8 cellular contexts compared by ENCODE assay signal in the genomic region with DNA sequence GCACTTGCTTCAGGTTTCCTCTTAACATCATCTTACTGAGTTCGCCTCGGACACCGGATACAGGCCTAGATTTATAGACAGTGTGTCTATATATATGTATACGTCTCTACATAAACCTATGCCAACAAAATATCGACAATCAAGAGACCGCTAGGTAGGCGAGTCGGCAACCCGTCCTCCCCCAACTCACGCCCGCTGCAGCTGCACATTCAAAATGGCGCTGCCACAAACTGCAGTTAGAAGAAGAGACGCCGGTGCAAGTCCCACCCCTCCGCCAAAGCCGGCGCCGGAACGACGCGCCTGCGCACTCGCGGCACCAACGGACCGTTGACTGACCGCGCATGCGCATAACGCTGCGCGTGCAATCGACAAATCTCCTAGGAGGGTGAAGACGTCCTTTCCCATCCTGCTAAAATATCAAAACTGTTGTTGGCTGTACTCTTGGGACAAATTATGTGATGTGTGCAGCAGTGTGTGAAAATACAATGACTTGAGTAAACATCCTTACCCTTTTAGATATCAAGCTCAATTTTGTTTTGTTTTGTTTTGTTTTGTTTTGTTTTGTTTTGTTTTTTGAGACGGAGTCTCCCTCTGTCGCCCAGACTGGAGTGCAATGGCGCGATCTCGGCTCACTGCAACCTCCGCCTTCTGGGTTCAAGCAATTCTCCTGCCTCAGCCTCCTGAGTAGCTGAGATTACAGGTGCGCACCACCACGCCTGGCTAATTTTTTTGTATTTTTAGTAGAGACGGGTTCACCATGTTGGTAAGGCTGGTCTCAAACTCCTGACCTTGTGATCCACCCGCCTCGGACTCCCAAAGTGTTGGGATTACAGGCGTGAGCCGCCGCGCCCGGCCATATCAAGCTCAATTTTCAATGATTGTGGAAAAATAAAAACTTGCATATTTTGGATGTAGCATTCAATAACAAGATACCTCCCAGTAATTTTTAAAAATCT. TPM values are rescaled to one million over a fixed set of nuclear protein-coding genes. Genes with fewer than 3 reads are reported as not detected.
DNase-seq lines count a peak whose midpoint lies in the region; ATAC-seq and TF ChIP-seq lines count a peak whose summit lies in the region.
"Not testable (repeated sequence)": the region's sequence is repeated elsewhere in the genome, so short reads cannot be mapped to it uniquely, and the experiment has no call there.

A gene with protein sequence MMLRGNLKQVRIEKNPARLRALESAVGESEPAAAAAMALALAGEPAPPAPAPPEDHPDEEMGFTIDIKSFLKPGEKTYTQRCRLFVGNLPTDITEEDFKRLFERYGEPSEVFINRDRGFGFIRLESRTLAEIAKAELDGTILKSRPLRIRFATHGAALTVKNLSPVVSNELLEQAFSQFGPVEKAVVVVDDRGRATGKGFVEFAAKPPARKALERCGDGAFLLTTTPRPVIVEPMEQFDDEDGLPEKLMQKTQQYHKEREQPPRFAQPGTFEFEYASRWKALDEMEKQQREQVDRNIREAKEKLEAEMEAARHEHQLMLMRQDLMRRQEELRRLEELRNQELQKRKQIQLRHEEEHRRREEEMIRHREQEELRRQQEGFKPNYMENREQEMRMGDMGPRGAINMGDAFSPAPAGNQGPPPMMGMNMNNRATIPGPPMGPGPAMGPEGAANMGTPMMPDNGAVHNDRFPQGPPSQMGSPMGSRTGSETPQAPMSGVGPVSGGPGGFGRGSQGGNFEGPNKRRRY (minus strand): TSS at position 219 of the 956 bp plus-strand sequence. CDS start 188 bp downstream, at position 31.

- TF ChIP-seq CTCF in CD8-positive, alpha-beta T cell (IDR thresholded peaks at IDR 0.05); lung (IDR thresholded peaks at IDR 0.05; ENCODE audit: control extremely low read depth, extremely low read depth): not testable (repeated sequence)

- H3K36me3 ChIP-seq in CD8-positive, alpha-beta T cell (ENCODE audit: insufficient read depth, low read length); lung (ENCODE audit: control insufficient read depth in 2 of 2, insufficient read depth in 2 of 2, low read length in 2 of 2): not testable (repeated sequence)

- peak within 1 kb of the TSS; percentile 94 for H3K4me3 ChIP-seq in CD8-positive, alpha-beta T cell (ENCODE audit: low read depth, low read length)
- H3K4me3 ChIP-seq in lung: peak within 1 kb of the TSS; percentile 99

- POLR2A ChIA-PET in CD8-positive, alpha-beta T cell (lab: Charles Lee): interaction anchor here (0.6 to 3.6 kb wide), 9 partner anchors 9 to 174 kb away, joined by 3 to 30 read pairs (median 4); a partner anchor contains a TSS
- POLR2A ChIA-PET in activated CD8-positive, alpha-beta memory T cell treated with anti-CD3 and anti-CD28 coated beads for 36 hours (lab: Charles Lee): interaction anchor here (0.9 to 1.6 kb wide), 5 partner anchors 36 to 85 kb away, joined by 3 to 6 read pairs (median 5); a partner anchor contains a TSS

- H3K27ac ChIP-seq in CD8-positive, alpha-beta T cell (ENCODE audit: low read depth, low read length): peak within 1 kb of the TSS; percentile 94
- H3K27ac ChIP-seq in lung (ENCODE audit: low read depth in 1 of 2, low read length in 1 of 2): peak within 1 kb of the TSS; percentile 94 to 99

- peak; percentile 90 for ATAC-seq in CD8-positive, alpha-beta T cell
- ATAC-seq in GM19468 (IDR thresholded peaks at IDR 0.05; ENCODE audit: extremely low read depth, unreplicated experiment) (peak; percentile 77), lung (ENCODE audit: insufficient read depth, low FRiP score) (peak; percentile 91)

- H3K9me3 ChIP-seq in CD8-positive, alpha-beta T cell (ENCODE audit: low read length); lung (ENCODE audit: control insufficient read depth in 2 of 2, insufficient read depth in 1 of 2, low read length in 1 of 2): not testable (repeated sequence)

- peak within 1 kb of the TSS; percentile 99 for H3K4me3 Mint-ChIP-seq in CD8-positive, alpha-beta T cell

- H3K4me1 ChIP-seq in CD8-positive, alpha-beta T cell (ENCODE audit: insufficient read depth, low read length); lung (ENCODE audit: control insufficient read depth in 2 of 2, insufficient read depth in 2 of 2, low read length in 2 of 2): not testable (repeated sequence)

- CTCF ChIA-PET in CD8-positive, alpha-beta T cell (lab: Charles Lee): interaction anchor here (1.1 kb wide), 1 partner anchor 81 kb away, joined by 3 read pairs; no protein-coding TSS in a partner anchor
- CTCF ChIA-PET in activated CD8-positive, alpha-beta memory T cell treated with anti-CD3 and anti-CD28 coated beads for 36 hours (lab: Charles Lee): not testable (repeated sequence)

- peak within 1 kb of the TSS; percentile 99 for H3K27ac Mint-ChIP-seq in CD8-positive, alpha-beta T cell

- not testable (repeated sequence) for H3K27me3 Mint-ChIP-seq in CD8-positive, alpha-beta T cell (ENCODE audit: low read depth)

- intact Hi-C loops in CD8-positive, alpha-beta T cell (cut with DNase I, micrococcal nuclease): loop anchor here (1.0 to 5.0 kb wide), 7 partner anchors 82 to 1819 kb away; a partner anchor contains a TSS

- H3K27me3 ChIP-seq in CD8-positive, alpha-beta T cell (ENCODE audit: insufficient read depth, low read length); lung (ENCODE audit: control insufficient read depth, insufficient read depth): not testable (repeated sequence)

- H3K4me1 Mint-ChIP-seq in CD8-positive, alpha-beta T cell (ENCODE audit: low read depth): not testable (repeated sequence)

- not testable (repeated sequence) for H3K9me3 Mint-ChIP-seq in CD8-positive, alpha-beta T cell

- WGBS in lung, 2 donors: 20 to 21% methylated on average over 50 of the region's 50 CpGs

- DNase-seq in CD8-positive, alpha-beta T cell: peak; percentile 92 to 97 (median 95)
- DNase-seq in HT-29 (ENCODE audit: low spot score) (peak; percentile 100), NOMO-1 (lab: John Stamatoyannopoulos, UW; ENCODE audit: unreplicated experiment in 2 of 2) (peak; percentile 99), lung (ENCODE audit: low spot score) (peak; percentile 95)
- DNase-seq in effector CD8-positive, alpha-beta T cell (lab: John Stamatoyannopoulos, UW): peak; percentile 94
- DNase-seq in stimulated activated CD4-positive, alpha-beta T cell treated with anti-CD3 and anti-CD28 coated beads, TNF-alpha, amount 100 ng/mL, for 4 hours (ENCODE audit: low read depth in 3 of 3): peak; percentile 88 to 92 (median 90)

- not testable (repeated sequence) for H3K36me3 Mint-ChIP-seq in CD8-positive, alpha-beta T cell

RNA-seq across cellular contexts. Expression of the gene that starts here (rescaled TPM):
- total RNA-seq in CD8-positive, alpha-beta T cell: 10 to 100 TPM; 76.4 to 80.6 TPM
- 105 and 107 TPM in 2 replicates for total RNA-seq in HT-29 (2014; rRNA removed; shearing (Covaris generic))
- 10 to 100 TPM; 88.7 to 91.9 TPM for total RNA-seq in activated CD8-positive, alpha-beta memory T cell treated with anti-CD3 and anti-CD28 coated beads for 36 hours
- total RNA-seq in lung: 100 to 1,000 TPM in 1 of 2 donors, 10 to 100 TPM in 1; 46.0 to 103 TPM
- polyA plus RNA-seq in lung: 10 to 100 TPM; 23.5 to 33.3 TPM

Comparison
In these comparisons a context has a peak if more than half of its experiments do, and no peak if none do; other contexts are left out.
1. Peak in every context shown above with its lines: DNase-seq, ATAC-seq, H3K4me3 ChIP-seq and H3K27ac ChIP-seq.